ENCODE assay signal across 8 cellular contexts in genomic region chr6:149129401-149130077, GRCh38.
DNase-seq lines count a peak whose midpoint lies in the region; ATAC-seq and TF ChIP-seq lines count a peak whose summit lies in the region.

No MANE protein-coding gene starts in this region.

- no peak overlapping the region for H3K4me3 ChIP-seq in DND-41 (ENCODE audit: low read depth in 1 of 2, low read length in 2 of 2)

- no peak for ATAC-seq in DND-41 (ENCODE audit: insufficient read depth, low read depth)
- peak; percentile 76 for ATAC-seq in HG03354 (IDR thresholded peaks at IDR 0.05; ENCODE audit: poor library complexity, severe bottlenecking, unreplicated experiment)
- ATAC-seq in activated B cell treated with CpG ODN at 0.5 μM for 24 hours (ENCODE audit: low read depth), result peak; percentile 91
- no peak for ATAC-seq in HG03045 (IDR thresholded peaks at IDR 0.05; ENCODE audit: unreplicated experiment)
- no peak for ATAC-seq in GM21737 (IDR thresholded peaks at IDR 0.05; ENCODE audit: unreplicated experiment)

- H3K9me3 Mint-ChIP-seq in activated B cell treated with CpG ODN at 0.5 μM for 24 hours, result no peaks in the 10 kb centered on the region

- intact Hi-C loops in activated B cell treated with CpG ODN at 0.5 μM for 24 hours (cut with micrococcal nuclease), result loop anchor here (1.0 to 10.0 kb wide), 4 partner anchors 11 to 245 kb away; no protein-coding TSS in a partner anchor

- H3K36me3 Mint-ChIP-seq in activated B cell treated with CpG ODN at 0.5 μM for 24 hours (ENCODE audit: low read depth), result no peaks in the 10 kb centered on the region

- peak overlapping the region; percentile 57; the same call in 1 of the 2 replicates for H3K4me2 ChIP-seq in DND-41 (ENCODE audit: insufficient read depth, low read length)

- no peak overlapping the region for H2AFZ ChIP-seq in DND-41 (ENCODE audit: low read depth, low read length)

- CTCF ChIA-PET in activated B cell treated with CpG ODN at 0.5 μM for 24 hours (lab: Charles Lee), result interaction anchor here (1.7 kb wide), 1 partner anchor 303 kb away, joined by 5 read pairs; no protein-coding TSS in a partner anchor

- peaks cover 27% of the 10 kb centered on the region for H3K4me1 Mint-ChIP-seq in activated B cell treated with CpG ODN at 0.5 μM for 24 hours

- H3K79me2 ChIP-seq in DND-41 (ENCODE audit: insufficient read depth, low read length), result no peaks in the 10 kb centered on the region

- no peaks in the 10 kb centered on the region for H3K27me3 Mint-ChIP-seq in activated B cell treated with CpG ODN at 0.5 μM for 24 hours

- H3K4me3 Mint-ChIP-seq in activated B cell treated with CpG ODN at 0.5 μM for 24 hours, result no peak overlapping the region

- TF ChIP-seq CTCF in DND-41 (IDR thresholded peaks at IDR 0.05; ENCODE audit: borderline replicate concordance, extremely low read depth, low read length, poor library complexity, severe bottlenecking), result no peak
- no peak for TF ChIP-seq CTCF in activated B cell treated with CpG ODN at 0.5 μM for 24 hours (IDR thresholded peaks at IDR 0.05)

- H3K27ac ChIP-seq in DND-41 (ENCODE audit: low read length), result peak overlapping the region; percentile 89

- peaks cover 48% of the 10 kb centered on the region for H3K4me1 ChIP-seq in DND-41 (ENCODE audit: insufficient read depth, low read length)

- H4K20me1 ChIP-seq in DND-41 (ENCODE audit: insufficient read depth, low read length), result no peaks in the 10 kb centered on the region

- H3K27ac Mint-ChIP-seq in activated B cell treated with CpG ODN at 0.5 μM for 24 hours, result peak overlapping the region; percentile 27

- peak overlapping the region; percentile 45; the same call in 1 of the 2 replicates for H3K9ac ChIP-seq in DND-41 (ENCODE audit: low read depth, low read length)

- no peaks in the 10 kb centered on the region for H3K36me3 ChIP-seq in DND-41 (ENCODE audit: insufficient read depth, low read length)

- no peaks in the 10 kb centered on the region for H3K9me3 ChIP-seq in DND-41 (ENCODE audit: insufficient read depth, low read length, severe bottlenecking)

- DNase-seq in DND-41 (no peak), activated B cell treated with CpG ODN at 0.5 μM for 24 hours (no peak), kidney tubule cell (ENCODE audit: low spot score) (peak; percentile 93), NCI-H2107 (lab: John Stamatoyannopoulos, UW) (no peak), mucosa of gallbladder (ENCODE audit: low spot score) (no peak)

- POLR2A ChIA-PET in activated B cell treated with CpG ODN at 0.5 μM for 24 hours (lab: Charles Lee), result interaction anchor here (0.6 to 1.2 kb wide), 3 partner anchors 10 to 187 kb away, joined by 3 to 4 read pairs (median 3); no protein-coding TSS in a partner anchor

- no peaks in the 10 kb centered on the region for H3K27me3 ChIP-seq in DND-41 (ENCODE audit: insufficient read depth, low read length, poor library complexity)

Comparison
In these comparisons a context has a peak if more than half of its experiments do, and no peak if none do; other contexts are left out.
1. ATAC-seq: peak in HG03354 (single experiment) and activated B cell treated with CpG ODN at 0.5 μM for 24 hours (single experiment); none in DND-41 (single experiment), HG03045 (single experiment) and GM21737 (single experiment).